Comparison of ENCODE assay signal across 9 cellular contexts in the genomic region with DNA sequence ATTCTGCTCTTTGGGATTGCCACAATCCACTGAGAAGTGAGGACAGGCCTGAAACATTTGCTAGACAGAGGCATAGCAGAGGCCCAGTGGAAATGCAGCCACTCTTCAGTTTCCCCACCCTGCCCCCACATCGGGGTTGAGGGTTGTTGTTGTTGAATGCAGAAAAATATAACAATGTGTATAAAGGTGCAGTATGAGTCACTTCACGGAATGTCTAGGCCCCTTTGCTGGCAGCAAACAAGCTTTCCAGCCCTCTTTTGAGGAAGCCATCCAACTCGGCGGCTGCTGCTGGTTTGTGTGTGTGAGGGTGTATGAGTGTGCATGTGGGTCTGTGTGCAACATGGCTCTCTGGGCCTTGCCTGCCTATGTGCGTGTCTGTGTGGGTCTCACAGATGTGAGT. TPM values are rescaled to one million over a fixed set of nuclear protein-coding genes. Genes with fewer than 3 reads are reported as not detected.
A peak's percentile ranks its signal among the peaks of the same experiment; 100 is the strongest.
DNase-seq lines count a peak whose midpoint lies in the region; ATAC-seq and TF ChIP-seq lines count a peak whose summit lies in the region.
"Had no signal": no experiment of that assay in that cellular context is flagged by ENCODE, and none has a peak within 500 bp of the region (broad histone marks: within the 10 kb centered on the region; RNA-seq: fewer than 3 reads in every experiment).

No MANE protein-coding gene starts in this region.

- H3K27ac ChIP-seq in left ventricle myocardium inferior (replicated peaks) (peak overlapping the region; percentile 78), transverse colon (peak overlapping the region in 3 of 4 donors; percentile 40 to 85 (median 83))

- H3K36me3 ChIP-seq in left ventricle myocardium inferior (no peaks in the 10 kb centered on the region), transverse colon (no peaks in the 10 kb centered on the region)

- H3K4me3 Mint-ChIP-seq in T-helper 1 cell treated with Interleukin-12 subunit alpha and Interleukin-12 subunit beta and Interleukin-4 antibody, amounts not matched to agents 30 μg/mL and 1 μg/mL, for 36 hours: peak overlapping the region; percentile 44
- H3K4me3 Mint-ChIP-seq: activated naive CD4-positive, alpha-beta T cell treated with anti-CD3 and anti-CD28 coated beads, Interleukin-2, amount 50 U/mL, for 24 hours had no signal

- H3K4me1 Mint-ChIP-seq in T-helper 1 cell treated with Interleukin-12 subunit alpha and Interleukin-12 subunit beta and Interleukin-4 antibody, amounts not matched to agents 30 μg/mL and 1 μg/mL, for 36 hours (ENCODE audit: low read depth): peaks cover 25% of the 10 kb centered on the region

- H3K27me3 ChIP-seq in left ventricle myocardium inferior (ENCODE audit: low read depth) (no peaks in the 10 kb centered on the region), transverse colon (no peaks in the 10 kb centered on the region)

- H3K27ac Mint-ChIP-seq in T-helper 1 cell treated with Interleukin-12 subunit alpha and Interleukin-12 subunit beta and Interleukin-4 antibody, amounts not matched to agents 30 μg/mL and 1 μg/mL, for 36 hours: peak overlapping the region; percentile 17
- H3K27ac Mint-ChIP-seq: activated naive CD4-positive, alpha-beta T cell treated with anti-CD3 and anti-CD28 coated beads, Interleukin-2, amount 50 U/mL, for 24 hours had no signal

- H3K4me3 ChIP-seq in left ventricle myocardium inferior (no peak overlapping the region), foreskin fibroblast (ENCODE audit: low read depth in 1 of 2, low read length in 2 of 2) (peak overlapping the region; percentile 32 to 33), transverse colon (no peak overlapping the region)

- H3K27me3 Mint-ChIP-seq in T-helper 1 cell treated with Interleukin-12 subunit alpha and Interleukin-12 subunit beta and Interleukin-4 antibody, amounts not matched to agents 30 μg/mL and 1 μg/mL, for 36 hours (ENCODE audit: low read depth): no peaks in the 10 kb centered on the region
- H3K27me3 Mint-ChIP-seq: activated naive CD4-positive, alpha-beta T cell treated with anti-CD3 and anti-CD28 coated beads, Interleukin-2, amount 50 U/mL, for 24 hours had no signal

- no peaks in the 10 kb centered on the region for H3K9me3 Mint-ChIP-seq in T-helper 1 cell treated with Interleukin-12 subunit alpha and Interleukin-12 subunit beta and Interleukin-4 antibody, amounts not matched to agents 30 μg/mL and 1 μg/mL, for 36 hours
- H3K9me3 Mint-ChIP-seq: activated naive CD4-positive, alpha-beta T cell treated with anti-CD3 and anti-CD28 coated beads, Interleukin-2, amount 50 U/mL, for 24 hours had no signal

- peaks cover 3% of the 10 kb centered on the region for H3K36me3 Mint-ChIP-seq in T-helper 1 cell treated with Interleukin-12 subunit alpha and Interleukin-12 subunit beta and Interleukin-4 antibody, amounts not matched to agents 30 μg/mL and 1 μg/mL, for 36 hours (ENCODE audit: low read depth)

- no peak for TF ChIP-seq EP300 in transverse colon (IDR thresholded peaks at IDR 0.05; ENCODE audit: low read depth)

- TF ChIP-seq POLR2A in transverse colon (IDR thresholded peaks at IDR 0.05): no peak

- in situ Hi-C loops in transverse colon (cut with MboI; ENCODE audit: low pct_ligation_motif_present in 1 of 4, low pct_unique_long_range_greater_than_20kb in 1 of 4, low sequenced_read_pairs in 3 of 4): no loop called here

- 57% methylated on average over 5 of the region's 5 CpGs; no CpG with 5 or more reads in 1 of the 2 donors for WGBS in transverse colon (ENCODE audit: low coverage in 1 of 2), 2 donors

- TF ChIP-seq CTCF in left ventricle myocardium inferior (IDR thresholded peaks at IDR 0.05; ENCODE audit: borderline replicate concordance) (no peak), foreskin fibroblast (IDR thresholded peaks at IDR 0.05; ENCODE audit: low read depth, low read length) (no peak), transverse colon (IDR thresholded peaks at IDR 0.05) (no peak)

- DNase-seq in left ventricle myocardium inferior (no peak), Right ventricle myocardium superior (no peak), foreskin fibroblast (peak; percentile 65 to 78), transverse colon (no peak), cardiac septum (ENCODE audit: low spot score) (no peak)

- ATAC-seq in Right ventricle myocardium superior (ENCODE audit: poor library complexity): no peak
- ATAC-seq in HG03439 (IDR thresholded peaks at IDR 0.05; ENCODE audit: unreplicated experiment): no peak
- ATAC-seq in HG02759 (IDR thresholded peaks at IDR 0.05; ENCODE audit: unreplicated experiment): no peak

- intact Hi-C loops in left ventricle myocardium inferior (cut with micrococcal nuclease) (no loop called here), Right ventricle myocardium superior (cut with DNase I) (no loop called here), transverse colon (cut with DNase I; ENCODE audit: low total_unique reads) (no loop called here), cardiac septum (cut with DNase I) (no loop called here)

- H3K9me3 ChIP-seq in left ventricle myocardium inferior (replicated peaks) (no peaks in the 10 kb centered on the region), transverse colon (no peaks in the 10 kb centered on the region)

- H3K4me1 ChIP-seq in left ventricle myocardium inferior: peaks cover 15% of the 10 kb centered on the region
- peaks cover 0 to 10% (median 6%) of the 10 kb centered on the region in 4 donors for H3K4me1 ChIP-seq in transverse colon

RNA-seq across cellular contexts. Expression of gene ELF4, which starts 8.1 kb away (rescaled TPM):
- total RNA-seq in left ventricle myocardium inferior (2.2 TPM), Right ventricle myocardium superior (2.0 TPM), transverse colon (10 to 100 TPM; 20.1 to 56.1 (median 44.2) TPM), cardiac septum (3.7 TPM)

RNA-seq across cellular contexts. Expression of gene AIFM1, which starts 47.2 kb away (rescaled TPM):
- 127 TPM for total RNA-seq in left ventricle myocardium inferior
- 142 TPM for total RNA-seq in Right ventricle myocardium superior
- total RNA-seq in transverse colon: 10 to 100 TPM in 3 of 4 donors, 1 to 10 TPM in 1; 5.6 to 39.5 (median 28.1) TPM
- 97.3 TPM for total RNA-seq in cardiac septum

RNA-seq across cellular contexts. Expression of gene RAB33A, which starts 53.4 kb away (rescaled TPM):
- total RNA-seq in left ventricle myocardium inferior (0.41 TPM), Right ventricle myocardium superior (0.24 TPM), transverse colon (1 to 10 TPM in 1 of 4 donors, under 1 TPM in 2, not detected in 1; 0.79 to 6.2 (median 0.82) TPM), cardiac septum (1.2 TPM)

Comparison
In these comparisons a context has a peak if more than half of its experiments do, and no peak if none do; other contexts are left out.
1. DNase-seq: peak in foreskin fibroblast (2 of 2); none in left ventricle myocardium inferior (single experiment), Right ventricle myocardium superior (single experiment), transverse colon (single experiment) and cardiac septum (single experiment).
2. H3K4me3 ChIP-seq: peak in foreskin fibroblast (2 of 2); none in left ventricle myocardium inferior (single experiment) and transverse colon (0 of 4).